Comparison of ENCODE assay signal across 9 cellular contexts in genomic region chr12:53300187-53300586, GRCh38. TPM values are rescaled to one million over a fixed set of nuclear protein-coding genes. Genes with fewer than 3 reads are reported as not detected.
DNase-seq lines count a peak whose midpoint lies in the region; ATAC-seq, FAIRE-seq and TF ChIP-seq lines count a peak whose summit lies in the region.
"Had no signal": no experiment of that assay in that cellular context is flagged by ENCODE, and none has a peak within 500 bp of the region (broad histone marks: within the 10 kb centered on the region; RNA-seq: fewer than 3 reads in every experiment).

No MANE protein-coding gene starts in this region.

- peaks cover 22 to 33% (median 27%) of the 10 kb centered on the region in 3 donors for H3K36me3 ChIP-seq in skeletal muscle tissue (ENCODE audit: control insufficient read depth in 3 of 3, insufficient read depth in 3 of 3, low read length in 3 of 3)

- H3K9ac ChIP-seq in skeletal muscle tissue (ENCODE audit: low read depth in 1 of 3, low read length in 3 of 3): peak overlapping the region; percentile 78 to 91 (median 87)

- ATAC-seq in foreskin keratinocyte (no peak), HG03097 (IDR thresholded peaks at IDR 0.05; ENCODE audit: low FRiP score, unreplicated experiment) (no peak)

- H3K27me3 ChIP-seq in foreskin keratinocyte: no peaks in the 10 kb centered on the region
- H3K27me3 ChIP-seq in skeletal muscle tissue (ENCODE audit: control insufficient read depth in 3 of 3, insufficient read depth in 3 of 3, low read length in 3 of 3): no peaks in the 10 kb centered on the region

- TF ChIP-seq CTCF in WI38 (IDR thresholded peaks at IDR 0.05; ENCODE audit: low read depth, low read length): no peak
- no peak for TF ChIP-seq CTCF in foreskin keratinocyte (conservative IDR thresholded peaks at IDR 0.05)
- TF ChIP-seq CTCF in D721Med (IDR thresholded peaks at IDR 0.05; ENCODE audit: insufficient read depth, missing control alignments): no peak

- peak; percentile 34 for DNase-seq in activated naive CD4-positive, alpha-beta T cell treated with Interleukin-2 at 50 U/mL for 16 hours
- no peak for DNase-seq in activated naive CD4-positive, alpha-beta T cell (lab: John Stamatoyannopoulos, UW)
- DNase-seq in foreskin keratinocyte: no peak
- DNase-seq in D721Med (ENCODE audit: insufficient read length, low spot score): no peak
- no peak for DNase-seq in hippocampal formation (lab: John Stamatoyannopoulos, UW)

- H3K4me1 ChIP-seq in foreskin keratinocyte: peaks cover 4% of the 10 kb centered on the region
- H3K4me1 ChIP-seq in skeletal muscle tissue (ENCODE audit: control insufficient read depth in 3 of 3, insufficient read depth in 3 of 3, low read length in 3 of 3): peaks cover 39 to 59% (median 40%) of the 10 kb centered on the region in 3 donors

- H3K27ac ChIP-seq in foreskin keratinocyte (peak overlapping the region; percentile 11), skeletal muscle tissue (ENCODE audit: low read depth, low read length) (peak overlapping the region; percentile 81)

- H3K9me3 ChIP-seq in skeletal muscle tissue (ENCODE audit: control insufficient read depth in 3 of 3, low read length in 3 of 3): no peaks in the 10 kb centered on the region

- FAIRE-seq in D721Med (lab: Jason Lieb, UNC): no peak

- H3K4me3 ChIP-seq in WI38 (ENCODE audit: low read depth, low read length) (peak overlapping the region; percentile 82), skeletal muscle tissue (ENCODE audit: low read length in 3 of 3) (peak overlapping the region; percentile 90 to 98 (median 94))

RNA-seq across cellular contexts. Expression of gene MYG1, which starts 0.7 kb away (rescaled TPM):
- 65.7 and 66.0 TPM in 2 replicates for total RNA-seq in foreskin keratinocyte
- 67.4 and 75.2 TPM in 2 replicates for polyA plus RNA-seq in foreskin keratinocyte
- 50.1 TPM for total RNA-seq in skeletal muscle tissue

RNA-seq across cellular contexts. Expression of gene PFDN5, which starts 4.8 kb away (rescaled TPM):
- total RNA-seq in foreskin keratinocyte (413 and 428 TPM in 2 replicates), skeletal muscle tissue (686 TPM)
- 615 and 639 TPM in 2 replicates for polyA plus RNA-seq in foreskin keratinocyte

RNA-seq across cellular contexts. Expression of gene AAAS, which starts 21.2 kb away (rescaled TPM):
- 55.8 and 58.5 TPM in 2 replicates for total RNA-seq in foreskin keratinocyte
- polyA plus RNA-seq in foreskin keratinocyte: 58.8 and 62.8 TPM in 2 replicates
- 35.5 TPM for total RNA-seq in skeletal muscle tissue

RNA-seq across cellular contexts. Expression of gene ESPL1, which starts 32.1 kb away (rescaled TPM):
- total RNA-seq in foreskin keratinocyte (15.0 and 18.7 TPM in 2 replicates), skeletal muscle tissue (2.6 TPM)
- polyA plus RNA-seq in foreskin keratinocyte: 6.8 and 8.9 TPM in 2 replicates

RNA-seq across cellular contexts. Expression of gene SP7, which starts 36.0 kb away (rescaled TPM):
- not detected in 2 replicates for total RNA-seq in foreskin keratinocyte
- not detected in 2 replicates for polyA plus RNA-seq in foreskin keratinocyte
- not detected for total RNA-seq in skeletal muscle tissue
- total RNA-seq: renal cortical epithelial cell had no signal
